In genomic region chr13:25224151-25224550, GRCh38 we compare ENCODE assay signal across 25 cellular contexts. TPM values are rescaled to one million over a fixed set of nuclear protein-coding genes. Genes with fewer than 3 reads are reported as not detected.
"Had no signal": no experiment of that assay in that cellular context is flagged by ENCODE, and none has a peak within 500 bp of the region (broad histone marks: within the 10 kb centered on the region; RNA-seq: fewer than 3 reads in every experiment).

No MANE protein-coding gene starts in this region.

- DNase-seq: naive thymus-derived CD8-positive, alpha-beta T cell; nephron progenitor cell; nucleus accumbens; ovary; psoas muscle; right cardiac atrium; right lobe of liver; spleen; stimulated activated CD4-positive, alpha-beta T cell treated with anti-CD3 and anti-CD28 coated beads, Interleukin-12 subunit alpha, Interleukin-12 subunit beta, amount 100 ng/mL, for 4 hours; stimulated activated CD4-positive, alpha-beta T cell treated with anti-CD3 and anti-CD28 coated beads, Interleukin-1b, Interleukin-23, amount 100 ng/mL, for 48 hours; stimulated activated CD4-positive, alpha-beta T cell treated with anti-CD3 and anti-CD28 coated beads, Interleukin-4, amount 100 ng/mL, for 1 hour; stimulated activated CD4-positive, alpha-beta T cell treated with anti-CD3 and anti-CD28 coated beads, Interleukin-4, amount 100 ng/mL, for 4 hours; stimulated activated CD8-positive, alpha-beta memory T cell treated with anti-CD3 and anti-CD28 coated beads, Interleukin-4, amount 100 ng/mL, for 48 hours; stimulated activated naive CD4-positive, alpha-beta T cell; stimulated activated naive CD8-positive, alpha-beta T cell treated with anti-CD3 and anti-CD28 coated beads, Interleukin-15, amount 100 ng/mL, for 72 hours; stimulated activated naive CD8-positive, alpha-beta T cell treated with anti-CD3 and anti-CD28 coated beads, Interleukin-15, Interleukin-2, amounts not matched to agents 100 U/mL and 50 U/mL, for 24 hours; substantia nigra; testis; tibial artery; transverse colon; upper lobe of right lung; uterus had no signal

- ATAC-seq: naive thymus-derived CD8-positive, alpha-beta T cell; natural killer cell treated with Interleukin-12 subunit alpha and Interleukin-12 subunit beta and Interleukin-15 and Interleukin-18, amount 100 ng/mL, for 72 hours; psoas muscle; right cardiac atrium; right lobe of liver; stimulated activated memory B cell treated with anti-CD40 and anti-IgM and Interleukin-4, amounts not matched to agents 10 μg/mL and 1 μg/mL and 100 μg/mL, for 72 hours; stimulated activated naive CD8-positive, alpha-beta T cell treated with anti-CD3 and anti-CD28 coated beads, Interleukin-15, amount 100 ng/mL, for 72 hours; stimulated activated naive CD8-positive, alpha-beta T cell treated with anti-CD3 and anti-CD28 coated beads, Interleukin-15, Interleukin-2, amounts not matched to agents 100 U/mL and 50 U/mL, for 24 hours; upper lobe of right lung had no signal

RNA-seq across cellular contexts. Expression of gene AMER2, which starts 52.1 kb away (rescaled TPM):
- total RNA-seq: naive thymus-derived CD8-positive, alpha-beta T cell; natural killer cell treated with Interleukin-12 subunit alpha and Interleukin-12 subunit beta and Interleukin-15 and Interleukin-18, amount 100 ng/mL, for 72 hours; renal cortical epithelial cell; right cardiac atrium; right lobe of liver; spleen; upper lobe of right lung had no signal
